Comparison of ENCODE assay signal across 16 cellular contexts in genomic region chr3:106420628-106421027, GRCh38.
"Had no signal": no experiment of that assay in that cellular context is flagged by ENCODE, and none has a peak within 500 bp of the region (broad histone marks: within the 10 kb centered on the region; RNA-seq: fewer than 3 reads in every experiment).

No MANE protein-coding gene starts in this region.

- H3K9me3 Mint-ChIP-seq: activated naive CD4-positive, alpha-beta T cell treated with anti-CD3 and anti-CD28 coated beads, Interleukin-2, amount 10 ng/mL, durations not matched to agents 7 days and 5 days; central memory CD8-positive, alpha-beta T cell; WTC11 had no signal

- H3K36me3 ChIP-seq: ovary, stomach, thoracic aorta had no signal

- H3K36me3 Mint-ChIP-seq: activated naive CD4-positive, alpha-beta T cell treated with anti-CD3 and anti-CD28 coated beads, Interleukin-2, amount 10 ng/mL, durations not matched to agents 7 days and 5 days; WTC11 had no signal

- H3K4me1 Mint-ChIP-seq: WTC11 had no signal

- H3K27me3 Mint-ChIP-seq: activated CD4-positive, alpha-beta T cell treated with anti-CD3 and anti-CD28 coated beads, Interleukin-2, amount 10 ng/mL, durations not matched to agents 24 days and 14 days; activated naive CD4-positive, alpha-beta T cell treated with anti-CD3 and anti-CD28 coated beads, Interleukin-2, amount 10 ng/mL, durations not matched to agents 7 days and 5 days had no signal

- ATAC-seq: body of pancreas, left ventricle myocardium superior, WTC11 had no signal

- H3K4me3 Mint-ChIP-seq: activated CD4-positive, alpha-beta T cell treated with anti-CD3 and anti-CD28 coated beads, Interleukin-2, amount 10 ng/mL, durations not matched to agents 24 days and 14 days; activated naive CD4-positive, alpha-beta T cell treated with anti-CD3 and anti-CD28 coated beads, Interleukin-2, amount 10 ng/mL, durations not matched to agents 7 days and 5 days; central memory CD8-positive, alpha-beta T cell; WTC11 had no signal

- H3K27ac Mint-ChIP-seq: activated naive CD4-positive, alpha-beta T cell treated with anti-CD3 and anti-CD28 coated beads, Interleukin-2, amount 10 ng/mL, durations not matched to agents 7 days and 5 days; activated T-helper 2 cell treated with anti-CD3 and anti-CD28 coated beads, Interferon-gamma antibody, Interleukin-2, Interleukin-4, amounts not matched to agents 10 μg/mL and 5 μg/mL and 100 μg/mL, durations not matched to agents 14 hours and 24 hours and 36 hours; WTC11 had no signal

- H3K4me3 ChIP-seq: body of pancreas, hepatocyte, ovary, stomach, thoracic aorta had no signal

- DNase-seq: activated CD4-positive, alpha-beta T cell treated with anti-CD3 and anti-CD28 coated beads, Interleukin-2, amount 10 ng/mL, durations not matched to agents 24 days and 14 days; activated naive CD4-positive, alpha-beta T cell treated with anti-CD3 and anti-CD28 coated beads, Interleukin-2, amount 10 ng/mL, durations not matched to agents 7 days and 5 days; activated T-cell treated with anti-CD3 and anti-CD28 coated beads for 4 hours; body of pancreas; cortex of kidney; effector memory CD4-positive, alpha-beta T cell; left ventricle myocardium superior; mesendoderm; ovary; stimulated activated CD4-positive, alpha-beta T cell treated with anti-CD3 and anti-CD28 coated beads, Interleukin-2, amount 100 ng/mL, for 48 hours; stomach had no signal

- H3K27me3 ChIP-seq: body of pancreas, hepatocyte, ovary, stomach had no signal
